10 cellular contexts compared by ENCODE assay signal in genomic region chr10:95440756-95441546, GRCh38.
DNase-seq lines count a peak whose midpoint lies in the region; ATAC-seq and TF ChIP-seq lines count a peak whose summit lies in the region.
"Had no signal": no experiment of that assay in that cellular context is flagged by ENCODE, and none has a peak within 500 bp of the region (broad histone marks: within the 10 kb centered on the region; RNA-seq: fewer than 3 reads in every experiment).

No MANE protein-coding gene starts in this region.

- H4K8ac ChIP-seq in mesendoderm (ENCODE audit: low read depth, low read length), result no peak overlapping the region

- no peaks in the 10 kb centered on the region for H3K9me3 Mint-ChIP-seq in brain
- H3K9me3 Mint-ChIP-seq: natural killer cell treated with Interleukin-12 subunit alpha and Interleukin-12 subunit beta and Interleukin-15 and Interleukin-18, amount 100 ng/mL, for 72 hours; stimulated activated naive B cell treated with anti-CD40 and anti-IgM and Interleukin-4, amounts not matched to agents 10 μg/mL and 1 μg/mL and 100 μg/mL, for 72 hours had no signal

- no peak overlapping the region for H3K4ac ChIP-seq in mesendoderm (ENCODE audit: low read depth, low read length)

- DNase-seq in DND-41 (no peak), mesendoderm (no peak), HT-29 (ENCODE audit: low spot score) (no peak)
- DNase-seq in activated T-cell treated with anti-CD3 and anti-CD28 coated beads, Interleukin-2, amount 50 U/mL, for 1 hour, result no peak
- DNase-seq: stimulated activated naive B cell treated with anti-CD40 and anti-IgM and Interleukin-4, amounts not matched to agents 10 μg/mL and 1 μg/mL and 100 μg/mL, for 72 hours had no signal

- H3K27ac ChIP-seq in DND-41 (ENCODE audit: low read length) (no peak overlapping the region), mesendoderm (ENCODE audit: low read depth, low read length) (no peak overlapping the region)

- H3K56ac ChIP-seq in mesendoderm (ENCODE audit: low read length), result no peak overlapping the region

- no CpG with 5 or more reads among the region's 7 CpGs for whole genome bisulfite sequencing in mesendoderm (ENCODE audit: extremely low coverage, insufficient coverage, low lambda C conversion rate)

- H4K20me1 ChIP-seq in DND-41 (ENCODE audit: insufficient read depth, low read length), result no peaks in the 10 kb centered on the region

- H3K18ac ChIP-seq in mesendoderm (ENCODE audit: low read length), result no peak overlapping the region

- H3K79me2 ChIP-seq in DND-41 (ENCODE audit: insufficient read depth, low read length), result no peaks in the 10 kb centered on the region
- no peaks in the 10 kb centered on the region for H3K79me2 ChIP-seq in mesendoderm (ENCODE audit: control insufficient read depth, insufficient read depth, low read length)

- H3K4me1 Mint-ChIP-seq in brain, result peaks cover 14% of the 10 kb centered on the region

- no peak for TF ChIP-seq CTCF in DND-41 (IDR thresholded peaks at IDR 0.05; ENCODE audit: borderline replicate concordance, extremely low read depth, low read length, poor library complexity, severe bottlenecking)
- no peak for TF ChIP-seq CTCF in brain (conservative IDR thresholded peaks at IDR 0.05)

- H2AK5ac ChIP-seq in mesendoderm (ENCODE audit: low read length), result no peak overlapping the region

- peaks cover 5% of the 10 kb centered on the region for H3K36me3 Mint-ChIP-seq in brain
- H3K36me3 Mint-ChIP-seq: natural killer cell treated with Interleukin-12 subunit alpha and Interleukin-12 subunit beta and Interleukin-15 and Interleukin-18, amount 100 ng/mL, for 72 hours; stimulated activated naive B cell treated with anti-CD40 and anti-IgM and Interleukin-4, amounts not matched to agents 10 μg/mL and 1 μg/mL and 100 μg/mL, for 72 hours had no signal

- H3K4me1 ChIP-seq in DND-41 (ENCODE audit: insufficient read depth, low read length) (no peaks in the 10 kb centered on the region), mesendoderm (ENCODE audit: control insufficient read depth, low read depth, low read length) (no peaks in the 10 kb centered on the region)

- H3K4me3 ChIP-seq in DND-41 (ENCODE audit: low read depth in 1 of 2, low read length in 2 of 2), result no peak overlapping the region
- no peak overlapping the region for H3K4me3 ChIP-seq in mesendoderm (ENCODE audit: low read length)

- H3K4me3 Mint-ChIP-seq in brain, result no peak overlapping the region
- H3K4me3 Mint-ChIP-seq: natural killer cell treated with Interleukin-12 subunit alpha and Interleukin-12 subunit beta and Interleukin-15 and Interleukin-18, amount 100 ng/mL, for 72 hours; stimulated activated naive B cell treated with anti-CD40 and anti-IgM and Interleukin-4, amounts not matched to agents 10 μg/mL and 1 μg/mL and 100 μg/mL, for 72 hours had no signal

- H3K23ac ChIP-seq in mesendoderm (ENCODE audit: low read length), result no peak overlapping the region

- H3K36me3 ChIP-seq in DND-41 (ENCODE audit: insufficient read depth, low read length) (no peaks in the 10 kb centered on the region), mesendoderm (ENCODE audit: control insufficient read depth, insufficient read depth, low read length) (no peaks in the 10 kb centered on the region)

- peaks cover 4% of the 10 kb centered on the region for H3K27me3 ChIP-seq in DND-41 (ENCODE audit: insufficient read depth, low read length, poor library complexity)
- no peaks in the 10 kb centered on the region for H3K27me3 ChIP-seq in mesendoderm (ENCODE audit: insufficient read depth, low read length, poor library complexity)

- no peaks in the 10 kb centered on the region for H3K9me3 ChIP-seq in DND-41 (ENCODE audit: insufficient read depth, low read length, severe bottlenecking)

- peak; percentile 52; the same call in 2 of the 3 replicates for ATAC-seq in DND-41 (ENCODE audit: insufficient read depth, low read depth)
- ATAC-seq in GM19467 (IDR thresholded peaks at IDR 0.05; ENCODE audit: unreplicated experiment), result peak; percentile 86
- peak; percentile 82 for ATAC-seq in HG03280 (IDR thresholded peaks at IDR 0.05; ENCODE audit: unreplicated experiment)
- ATAC-seq in SK-N-SH treated with all-trans-retinoic acid at 6 μM for 48 hours, result no peak

- H3K27me3 Mint-ChIP-seq in brain, result no peaks in the 10 kb centered on the region

- no peak overlapping the region for H3K9ac ChIP-seq in DND-41 (ENCODE audit: low read depth, low read length)
- no peak overlapping the region for H3K9ac ChIP-seq in mesendoderm (ENCODE audit: low read length)

- H3K27ac Mint-ChIP-seq in brain, result peak overlapping the region in 3 of 5 experiments; percentile 47 to 55 (median 51)
- H3K27ac Mint-ChIP-seq: natural killer cell treated with Interleukin-12 subunit alpha and Interleukin-12 subunit beta and Interleukin-15 and Interleukin-18, amount 100 ng/mL, for 72 hours; stimulated activated naive B cell treated with anti-CD40 and anti-IgM and Interleukin-4, amounts not matched to agents 10 μg/mL and 1 μg/mL and 100 μg/mL, for 72 hours had no signal

- H3K4me2 ChIP-seq in DND-41 (ENCODE audit: insufficient read depth, low read length) (no peak overlapping the region), mesendoderm (ENCODE audit: low read length) (no peak overlapping the region)

- no peak overlapping the region for H2BK15ac ChIP-seq in mesendoderm (replicated peaks; ENCODE audit: low read depth)

- H4K5ac ChIP-seq in mesendoderm (ENCODE audit: low read length), result no peak overlapping the region

- H2AFZ ChIP-seq in DND-41 (ENCODE audit: low read depth, low read length), result no peak overlapping the region

- no peaks in the 10 kb centered on the region for H3K79me1 ChIP-seq in mesendoderm (ENCODE audit: low read length)

- H2BK5ac ChIP-seq in mesendoderm (ENCODE audit: low read length), result no peak overlapping the region

- no peak overlapping the region for H2BK120ac ChIP-seq in mesendoderm (ENCODE audit: low read depth, low read length)

TF ChIP-seq in SK-N-SH treated with all-trans-retinoic acid at 6 μM for 48 hours, 23 proteins besides CTCF, POLR2A, EP300 and RAD21:
- TF ChIP-seq PPARA (CRISPR knock-in tag; IDR thresholded peaks at IDR 0.05; ENCODE audit: borderline replicate concordance), result no peak
